ENCODE assay signal across 12 cellular contexts in the genomic region with DNA sequence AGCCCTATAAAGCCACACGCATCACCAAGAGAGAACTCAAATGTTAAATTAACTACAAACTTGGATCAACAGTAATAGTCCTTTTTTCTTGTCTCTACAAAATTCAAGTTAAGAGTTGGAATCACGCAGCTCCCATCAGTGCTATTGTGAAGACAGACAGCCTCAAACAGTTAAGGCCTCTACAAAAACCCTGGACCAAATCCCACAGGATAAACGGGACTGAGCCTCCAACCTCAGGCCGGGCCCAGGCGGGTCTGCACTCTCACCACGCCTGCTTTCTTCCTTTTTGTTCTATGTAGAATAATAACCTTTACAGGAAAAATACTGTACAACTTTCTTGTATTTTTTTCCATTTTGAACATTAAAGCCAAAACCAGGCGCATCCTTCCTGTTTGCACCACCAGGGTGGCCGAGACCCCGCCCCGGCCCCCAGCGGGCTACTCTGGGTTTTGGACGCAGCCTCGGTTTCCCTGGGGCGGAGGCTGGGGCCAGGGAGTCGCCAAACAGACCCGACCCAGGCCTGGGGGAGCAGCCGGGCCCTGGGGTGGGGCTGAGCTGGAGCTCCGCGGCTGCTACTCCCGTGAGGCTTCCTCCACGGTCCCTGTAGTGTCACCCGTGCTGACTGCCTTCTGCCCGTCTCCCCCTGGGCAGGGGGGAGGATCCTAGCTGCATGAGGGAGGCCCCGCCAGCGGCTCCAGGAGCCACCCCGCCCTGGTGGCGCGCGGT.
A peak's percentile ranks its signal among the peaks of the same experiment; 100 is the strongest.
DNase-seq lines count a peak whose midpoint lies in the region; ATAC-seq and TF ChIP-seq lines count a peak whose summit lies in the region.
"Had no signal": no experiment of that assay in that cellular context is flagged by ENCODE, and none has a peak within 500 bp of the region (broad histone marks: within the 10 kb centered on the region; RNA-seq: fewer than 3 reads in every experiment).

No MANE protein-coding gene starts in this region.

- peaks cover 18 to 58% (median 46%) of the 10 kb centered on the region in 10 experiments for H3K4me1 ChIP-seq in BLaER1 treated with 17β-estradiol and CSF1 and Interleukin-3, amounts not matched to agents 10 nM and 100 nM
- H3K4me1 ChIP-seq in HUES6 (ENCODE audit: control insufficient read depth, insufficient read depth, low read length), result peaks cover 36% of the 10 kb centered on the region
- peaks cover 28 to 78% (median 62%) of the 10 kb centered on the region in 4 donors for H3K4me1 ChIP-seq in esophagus muscularis mucosa
- H3K4me1 ChIP-seq in rectal smooth muscle tissue (ENCODE audit: control insufficient read depth, insufficient read depth, low read length), result peaks cover 25% of the 10 kb centered on the region

- 55% methylated on average over 13 of the region's 29 CpGs for WGBS in esophagus muscularis mucosa

- peak overlapping the region in 3 of 10 experiments; percentile 21 to 55 (median 22); a peak in 4 of 20 replicates for H3K4me3 ChIP-seq in BLaER1 treated with 17β-estradiol and CSF1 and Interleukin-3, amounts not matched to agents 10 nM and 100 nM
- H3K4me3 ChIP-seq in HUES6 (ENCODE audit: low read depth, low read length) (peak overlapping the region; percentile 56), esophagus muscularis mucosa (peak overlapping the region; percentile 13 to 52 (median 40)), rectal smooth muscle tissue (ENCODE audit: low read length) (no peak overlapping the region)

- H3K9me3 ChIP-seq in BLaER1 treated with 17β-estradiol and CSF1 and Interleukin-3, amounts not matched to agents 10 nM and 100 nM (replicated peaks in 1 of 11), result no peaks in the 10 kb centered on the region
- no peaks in the 10 kb centered on the region for H3K9me3 ChIP-seq in HUES6 (ENCODE audit: control insufficient read depth, insufficient read depth, low read depth, low read length)
- H3K9me3 ChIP-seq in esophagus muscularis mucosa, result no peaks in the 10 kb centered on the region

- TF ChIP-seq CTCF in esophagus muscularis mucosa (IDR thresholded peaks at IDR 0.05), result no peak

- no peak for TF ChIP-seq POLR2A in esophagus muscularis mucosa (IDR thresholded peaks at IDR 0.05; ENCODE audit: low read depth)

- peak overlapping the region in 6 of 11 experiments; percentile 7 to 48 (median 20); a peak in 6 of 22 replicates for H3K27ac ChIP-seq in BLaER1 treated with 17β-estradiol and CSF1 and Interleukin-3, amounts not matched to agents 10 nM and 100 nM
- H3K27ac ChIP-seq in HUES6 (ENCODE audit: low read depth, low read length) (no peak overlapping the region), esophagus muscularis mucosa (replicated peaks in 1 of 4) (peak overlapping the region; percentile 52 to 78 (median 66)), rectal smooth muscle tissue (ENCODE audit: low read depth, low read length) (peak overlapping the region; percentile 66)
- H3K27ac ChIP-seq: WERI-Rb-1 had no signal

- no peaks in the 10 kb centered on the region for H3K36me3 ChIP-seq in BLaER1 treated with 17β-estradiol and CSF1 and Interleukin-3, amounts not matched to agents 10 nM and 100 nM
- no peaks in the 10 kb centered on the region for H3K36me3 ChIP-seq in HUES6 (ENCODE audit: control insufficient read depth, insufficient read depth, low read length)
- peaks cover 7 to 44% (median 25%) of the 10 kb centered on the region in 4 donors for H3K36me3 ChIP-seq in esophagus muscularis mucosa
- peaks cover 13% of the 10 kb centered on the region for H3K36me3 ChIP-seq in rectal smooth muscle tissue (ENCODE audit: control insufficient read depth, insufficient read depth, low read length)

- H4K20me1 ChIP-seq in BLaER1 treated with 17β-estradiol and CSF1 and Interleukin-3, amounts not matched to agents 10 nM and 100 nM, result peaks cover 0 to 7% (median 0%) of the 10 kb centered on the region in 11 experiments; a peak in 4 of 22 replicates

- H3K27me3 ChIP-seq in BLaER1 treated with 17β-estradiol and CSF1 and Interleukin-3, amounts not matched to agents 10 nM and 100 nM, result peaks cover 0 to 10% (median 0%) of the 10 kb centered on the region in 11 experiments; a peak in 4 of 22 replicates
- H3K27me3 ChIP-seq in HUES6 (ENCODE audit: control insufficient read depth, insufficient read depth, low read length), result peaks cover 36% of the 10 kb centered on the region
- no peaks in the 10 kb centered on the region for H3K27me3 ChIP-seq in esophagus muscularis mucosa
- no peaks in the 10 kb centered on the region for H3K27me3 ChIP-seq in rectal smooth muscle tissue (ENCODE audit: control insufficient read depth, insufficient read depth, low read length)

- no peak for TF ChIP-seq EP300 in esophagus muscularis mucosa (IDR thresholded peaks at IDR 0.05)

- no peak for ATAC-seq in HG02763 (IDR thresholded peaks at IDR 0.05; ENCODE audit: unreplicated experiment)

- intact Hi-C loops in esophagus muscularis mucosa (cut with DNase I), result no loop called here

- peak overlapping the region; percentile 70 to 93 (median 89) for H3K4me2 ChIP-seq in BLaER1 treated with 17β-estradiol and CSF1 and Interleukin-3, amounts not matched to agents 10 nM and 100 nM

- no peak for DNase-seq in esophagus muscularis mucosa (ENCODE audit: extremely low spot score)
- no peak for DNase-seq in G401 (ENCODE audit: low spot score)
- no peak for DNase-seq in SKM-1 (lab: John Stamatoyannopoulos, UW; ENCODE audit: unreplicated experiment)
- DNase-seq in T-helper 9 cell, result no peak
- DNase-seq: mammary epithelial cell, NCI-H510A treated with DMSO at 0.1 percent for 48 hours, SHP77, WERI-Rb-1 had no signal

- in situ Hi-C loops in G401 (cut with HindIII; ENCODE audit: low sequenced_read_pairs), result no loop called here

- peak overlapping the region in 10 of 11 experiments; percentile 15 to 63 (median 52); a peak in 16 of 22 replicates for H3K9ac ChIP-seq in BLaER1 treated with 17β-estradiol and CSF1 and Interleukin-3, amounts not matched to agents 10 nM and 100 nM
- H3K9ac ChIP-seq in HUES6 (ENCODE audit: low read length) (no peak overlapping the region), rectal smooth muscle tissue (ENCODE audit: low read length) (no peak overlapping the region)

Comparison
In these comparisons a context has a peak if more than half of its experiments do, and no peak if none do; other contexts are left out.
1. H3K9ac ChIP-seq: peak in BLaER1 treated with 17β-estradiol and CSF1 and Interleukin-3, amounts not matched to agents 10 nM and 100 nM (10 of 11); none in HUES6 (single experiment) and rectal smooth muscle tissue (single experiment).